ENCODE assay signal across 9 cellular contexts in genomic region chr17:68514809-68515208, GRCh38. TPM values are rescaled to one million over a fixed set of nuclear protein-coding genes. Genes with fewer than 3 reads are reported as not detected.
DNase-seq lines count a peak whose midpoint lies in the region; ATAC-seq and TF ChIP-seq lines count a peak whose summit lies in the region.
"Had no signal": no experiment of that assay in that cellular context is flagged by ENCODE, and none has a peak within 500 bp of the region (broad histone marks: within the 10 kb centered on the region; RNA-seq: fewer than 3 reads in every experiment).

No MANE protein-coding gene starts in this region.

- ATAC-seq in GM21529 (IDR thresholded peaks at IDR 0.05; ENCODE audit: unreplicated experiment) (no peak), GM18502 (IDR thresholded peaks at IDR 0.05; ENCODE audit: poor library complexity, unreplicated experiment) (no peak), GM21390 (IDR thresholded peaks at IDR 0.05; ENCODE audit: unreplicated experiment) (no peak)

- H3K23ac ChIP-seq in mesendoderm (ENCODE audit: low read length), result no peak overlapping the region

- H2BK15ac ChIP-seq in mesendoderm (replicated peaks; ENCODE audit: low read depth), result no peak overlapping the region

- H3K27me3 ChIP-seq in A673 (replicated peaks; ENCODE audit: insufficient read depth, low read depth, low read length, poor library complexity) (no peaks in the 10 kb centered on the region), mesendoderm (ENCODE audit: insufficient read depth, low read length, poor library complexity) (no peaks in the 10 kb centered on the region)

- no TSS peak for BruUV-seq in A673 (replicated peaks; lab: Mats Ljungman, UMichigan)

- H3K56ac ChIP-seq in mesendoderm (ENCODE audit: low read length), result no peak overlapping the region

- POLR2A ChIA-PET in A673 (lab: Charles Lee; ENCODE audit: low non-redundant PET), result no interaction called here
- POLR2A ChIA-PET in HEK293 (lab: Yijun Ruan, JAX), result interaction anchor here (0.6 kb wide), 1 partner anchor 692 kb away, joined by 4 read pairs; no protein-coding TSS in a partner anchor

- no CpG with 5 or more reads among the region's 7 CpGs for WGBS in mesendoderm (ENCODE audit: extremely low coverage, insufficient coverage, low lambda C conversion rate)

- H3K36me3 ChIP-seq in A673 (ENCODE audit: insufficient read depth, low read length, poor library complexity, severe bottlenecking) (peaks cover 35% of the 10 kb centered on the region), HEK293 (ENCODE audit: control insufficient read depth in 2 of 2, insufficient read depth in 1 of 2, low read length in 2 of 2) (peaks cover 34 to 50% of the 10 kb centered on the region in 2 experiments), mesendoderm (ENCODE audit: control insufficient read depth, insufficient read depth, low read length) (peaks cover 3% of the 10 kb centered on the region)

- no peak overlapping the region for H3K18ac ChIP-seq in mesendoderm (ENCODE audit: low read length)

- H4K8ac ChIP-seq in mesendoderm (ENCODE audit: low read depth, low read length), result no peak overlapping the region

- peaks cover 7% of the 10 kb centered on the region for H3K79me1 ChIP-seq in mesendoderm (ENCODE audit: low read length)

- CTCF ChIA-PET in A673 (lab: Charles Lee) (no interaction called here), HEK293 (lab: Yijun Ruan, JAX) (no interaction called here)

- no peak overlapping the region for H2BK120ac ChIP-seq in mesendoderm (ENCODE audit: low read depth, low read length)

- H3K79me2 ChIP-seq in mesendoderm (ENCODE audit: control insufficient read depth, insufficient read depth, low read length), result peaks cover 41% of the 10 kb centered on the region

- H2AK5ac ChIP-seq in mesendoderm (ENCODE audit: low read length), result no peak overlapping the region

- intact Hi-C loops in A673 (cut with micrococcal nuclease; ENCODE audit: unreplicated experiment), result no loop called here

- H3K27ac ChIP-seq in A673 (ENCODE audit: low read depth, low read length, poor library complexity, severe bottlenecking) (no peak overlapping the region), HEK293 (ENCODE audit: extremely low read depth, low read depth, low read length) (no peak overlapping the region), caudate nucleus (ENCODE audit: low read depth, low read length) (peak overlapping the region; percentile 50), mesendoderm (ENCODE audit: low read depth, low read length) (no peak overlapping the region)

- H4K5ac ChIP-seq in mesendoderm (ENCODE audit: low read length), result no peak overlapping the region

- peak overlapping the region; percentile 11 for H3K9ac ChIP-seq in mesendoderm (ENCODE audit: low read length)

- H3K4me3 ChIP-seq in A673 (ENCODE audit: low read depth, low read length, poor library complexity, severe bottlenecking) (peak overlapping the region; percentile 88), HEK293 (ENCODE audit: low read depth, low read length) (no peak overlapping the region), mesendoderm (ENCODE audit: low read length) (no peak overlapping the region)

- no peak overlapping the region for H3K4ac ChIP-seq in mesendoderm (ENCODE audit: low read depth, low read length)

- no peak overlapping the region for H3K4me2 ChIP-seq in mesendoderm (ENCODE audit: low read length)

- H3K4me1 ChIP-seq in A673 (ENCODE audit: insufficient read depth, low read length, poor library complexity, severe bottlenecking) (peaks cover 7% of the 10 kb centered on the region), HEK293 (ENCODE audit: control insufficient read depth, insufficient read depth, low read length) (peaks cover 19% of the 10 kb centered on the region), mesendoderm (ENCODE audit: control insufficient read depth, low read depth, low read length) (no peaks in the 10 kb centered on the region)

- DNase-seq in A673 (ENCODE audit: low spot score) (peak; percentile 10), caudate nucleus (lab: John Stamatoyannopoulos, UW) (no peak), mesendoderm (peak; percentile 11), NCI-H1417 (lab: John Stamatoyannopoulos, UW) (no peak)
- DNase-seq: NK-92 treated with Interleukin-12 subunit alpha and Interleukin-12 subunit beta, amount 100 ng/mL, for 24 hours had no signal

- H2BK5ac ChIP-seq in mesendoderm (ENCODE audit: low read length), result no peak overlapping the region

- TF ChIP-seq CTCF in A673 (conservative IDR thresholded peaks at IDR 0.05; ENCODE audit: low read depth, low read length), result no peak
- TF ChIP-seq CTCF in HEK293 (tag by site-specific recombination; IDR thresholded peaks at IDR 0.05), result no peak

- H3K9me3 ChIP-seq in A673 (ENCODE audit: low read depth, low read length, poor library complexity, severe bottlenecking) (no peaks in the 10 kb centered on the region), HEK293 (ENCODE audit: control insufficient read depth, insufficient read depth, low read depth, low read length) (no peaks in the 10 kb centered on the region)

TF ChIP-seq in HEK293, 187 proteins besides CTCF, POLR2A, EP300 and RAD21:
- TF ChIP-seq ZNF560 (tag by site-specific recombination; IDR thresholded peaks at IDR 0.05; ENCODE audit: borderline replicate concordance), result no peak
- peak; percentile 73; the same call in 1 of the 2 replicates for TF ChIP-seq IKZF3 (tag by site-specific recombination; IDR thresholded peaks at IDR 0.05)
- no peak for TF ChIP-seq EGR2 (tag by site-specific recombination; IDR thresholded peaks at IDR 0.05; ENCODE audit: low read depth)
- TF ChIP-seq SP3 (tag by site-specific recombination; IDR thresholded peaks at IDR 0.05), result no peak
- TF ChIP-seq ZNF629 (tag by site-specific recombination; IDR thresholded peaks at IDR 0.05), result peak; percentile 88
- no peak for TF ChIP-seq ZNF621 (tag by site-specific recombination; IDR thresholded peaks at IDR 0.05)
- no peak for TF ChIP-seq PBX3 (CRISPR knock-in tag; IDR thresholded peaks at IDR 0.05)
- TF ChIP-seq ZNF341 (tag by site-specific recombination; IDR thresholded peaks at IDR 0.05; ENCODE audit: low read depth), result no peak
- 0 out of 2 replicates have a peak, but pooled peaks have one; percentile 38 for TF ChIP-seq ZNF639 (tag by site-specific recombination; IDR thresholded peaks at IDR 0.05)
- TF ChIP-seq PRDM1 (tag by site-specific recombination; IDR thresholded peaks at IDR 0.05), result 0 out of 2 replicates have a peak, but pooled peaks have one; percentile 33
- TF ChIP-seq PRDM6 (tag by site-specific recombination; IDR thresholded peaks at IDR 0.05), result 0 out of 2 replicates have a peak, but pooled peaks have one; percentile 29
- TF ChIP-seq ZNF473 (tag by site-specific recombination; IDR thresholded peaks at IDR 0.05), result no peak
- TF ChIP-seq ZBTB20 (tag by site-specific recombination; IDR thresholded peaks at IDR 0.05), result no peak
- TF ChIP-seq ZNF175 (tag by site-specific recombination; IDR thresholded peaks at IDR 0.05), result no peak
- TF ChIP-seq ZNF121 (tag by site-specific recombination; IDR thresholded peaks at IDR 0.05), result no peak

RNA-seq across cellular contexts. Expression of gene PRKAR1A, which starts 2.6 kb away (rescaled TPM):
- total RNA-seq in A673 (2021), result 168 and 183 TPM in 2 replicates
- polyA plus RNA-seq in mesendoderm (2013, experiment 1 of 2), result 91.6 TPM
- polyA plus RNA-seq in mesendoderm (2013, experiment 2 of 2), result 93.2 TPM

RNA-seq across cellular contexts. Expression of gene WIPI1, which starts 57.5 kb away (rescaled TPM):
- 0.43 and 1.2 TPM in 2 replicates for total RNA-seq in A673 (2021)
- polyA plus RNA-seq in mesendoderm (2013, experiment 1 of 2), result 10.7 TPM
- polyA plus RNA-seq in mesendoderm (2013, experiment 2 of 2), result 11.0 TPM

Comparison
In these comparisons a context has a peak if more than half of its experiments do, and no peak if none do; other contexts are left out.
1. DNase-seq: peak in A673 (single experiment) and mesendoderm (single experiment); none in caudate nucleus (0 of 61) and NCI-H1417 (0 of 3).